ENCODE assay signal across 25 cellular contexts in genomic region chr6:17829905-17830304, GRCh38.
"Had no signal": no experiment of that assay in that cellular context is flagged by ENCODE, and none has a peak within 500 bp of the region (broad histone marks: within the 10 kb centered on the region; RNA-seq: fewer than 3 reads in every experiment).

No MANE protein-coding gene starts in this region.

- H3K9me3 ChIP-seq: esophagus muscularis mucosa, gastrocnemius medialis, heart right ventricle, left lung, lower lobe of right lung, mucosa of descending colon had no signal

- ATAC-seq: effector memory CD8-positive, alpha-beta T cell; gastrocnemius medialis; left cardiac atrium; left lung; left ventricle myocardium superior; lower lobe of right lung; mucosa of descending colon; naive thymus-derived CD8-positive, alpha-beta T cell had no signal

- DNase-seq: dermis blood vessel endothelial cell; dorsolateral prefrontal cortex; effector CD8-positive, alpha-beta T cell; effector memory CD8-positive, alpha-beta T cell; foreskin fibroblast; foreskin melanocyte; gastrocnemius medialis; glutamatergic neuron; head of caudate nucleus; heart right ventricle; hippocampal formation; left cardiac atrium; left lung; left ventricle myocardium superior; lower lobe of right lung; mesenchymal stem cell; mucosa of descending colon; naive B cell; naive thymus-derived CD8-positive, alpha-beta T cell had no signal

- H3K4me1 Mint-ChIP-seq: mesothelial cell of epicardium; naive B cell; naive thymus-derived CD8-positive, alpha-beta T cell had no signal

- H3K4me3 Mint-ChIP-seq: effector memory CD8-positive, alpha-beta T cell; mesothelial cell of epicardium; naive B cell; naive thymus-derived CD8-positive, alpha-beta T cell had no signal

- H3K27me3 Mint-ChIP-seq: naive B cell had no signal

- H3K27me3 ChIP-seq: dorsolateral prefrontal cortex, esophagus muscularis mucosa, gastrocnemius medialis, heart right ventricle, left lung had no signal

- H3K4me3 ChIP-seq: coronary artery, dorsolateral prefrontal cortex, esophagus muscularis mucosa, gastrocnemius medialis, heart right ventricle, left lung, lower lobe of right lung, mucosa of descending colon had no signal

- H3K36me3 Mint-ChIP-seq: naive thymus-derived CD8-positive, alpha-beta T cell had no signal

- H3K4me1 ChIP-seq: gastrocnemius medialis, left lung, lower lobe of right lung had no signal

- FAIRE-seq: colon, islet of Langerhans, keratinocyte had no signal

- H3K27ac Mint-ChIP-seq: effector memory CD8-positive, alpha-beta T cell; mesothelial cell of epicardium; naive thymus-derived CD8-positive, alpha-beta T cell had no signal

- H3K9me3 Mint-ChIP-seq: effector memory CD8-positive, alpha-beta T cell; mesothelial cell of epicardium; naive B cell; naive thymus-derived CD8-positive, alpha-beta T cell had no signal

- H3K27ac ChIP-seq: lower lobe of right lung had no signal
